Comparison of ENCODE assay signal across 8 cellular contexts in genomic region chr14:76920572-76921175, GRCh38.
A peak's percentile ranks its signal among the peaks of the same experiment; 100 is the strongest.
DNase-seq lines count a peak whose midpoint lies in the region; ATAC-seq and TF ChIP-seq lines count a peak whose summit lies in the region.

No MANE protein-coding gene starts in this region.

- H3K27ac Mint-ChIP-seq in CD8-positive, alpha-beta memory T cell, result peak overlapping the region in 3 of 8 donors; percentile 11 to 52 (median 43)

- H2AFZ ChIP-seq in osteoblast (ENCODE audit: low read length), result peak overlapping the region; percentile 82

- no peak overlapping the region for H3K4me3 Mint-ChIP-seq in CD8-positive, alpha-beta memory T cell

- no peaks in the 10 kb centered on the region for H3K9me3 Mint-ChIP-seq in CD8-positive, alpha-beta memory T cell

- peaks cover 20 to 41% (median 37%) of the 10 kb centered on the region in 3 donors for H3K4me1 Mint-ChIP-seq in CD8-positive, alpha-beta memory T cell

- H3K36me3 ChIP-seq in breast epithelium (no peaks in the 10 kb centered on the region), osteoblast (ENCODE audit: insufficient read depth, low read length) (no peaks in the 10 kb centered on the region)
- no peaks in the 10 kb centered on the region for H3K36me3 ChIP-seq in CD8-positive, alpha-beta memory T cell (ENCODE audit: insufficient read depth, low read length)

- POLR2A ChIA-PET in CD8-positive, alpha-beta memory T cell (lab: Charles Lee), result interaction anchor here (0.8 kb wide), 1 partner anchor 41 kb away, joined by 3 read pairs; no protein-coding TSS in a partner anchor

- H3K9me3 ChIP-seq in breast epithelium, result no peaks in the 10 kb centered on the region
- H3K9me3 ChIP-seq in osteoblast (ENCODE audit: low read depth, low read length), result no peaks in the 10 kb centered on the region
- no peaks in the 10 kb centered on the region for H3K9me3 ChIP-seq in CD8-positive, alpha-beta memory T cell (ENCODE audit: low read length)

- no peak overlapping the region for H3K4me3 ChIP-seq in breast epithelium
- H3K4me3 ChIP-seq in osteoblast (ENCODE audit: insufficient read depth, low read length), result peak overlapping the region; percentile 41
- H3K4me3 ChIP-seq in CD8-positive, alpha-beta memory T cell (ENCODE audit: low read length), result no peak overlapping the region

- no peaks in the 10 kb centered on the region for H3K27me3 ChIP-seq in breast epithelium
- H3K27me3 ChIP-seq in osteoblast (ENCODE audit: insufficient read depth, low read length), result no peaks in the 10 kb centered on the region
- no peaks in the 10 kb centered on the region for H3K27me3 ChIP-seq in CD8-positive, alpha-beta memory T cell (ENCODE audit: insufficient read depth, low read length, poor library complexity, severe bottlenecking)

- intact Hi-C loops in breast epithelium (cut with DNase I; ENCODE audit: low total_unique reads), result no loop called here

- H3K27ac ChIP-seq in breast epithelium (peak overlapping the region; percentile 87 to 88), osteoblast (ENCODE audit: low read depth, low read length) (peak overlapping the region; percentile 98)
- H3K27ac ChIP-seq in CD8-positive, alpha-beta memory T cell (ENCODE audit: low read depth, low read length), result no peak overlapping the region

- no peaks in the 10 kb centered on the region for H4K20me1 ChIP-seq in osteoblast (ENCODE audit: insufficient read depth, low read length)

- no peak for TF ChIP-seq POLR2A in breast epithelium (IDR thresholded peaks at IDR 0.05)

- CTCF ChIA-PET in CD8-positive, alpha-beta memory T cell (lab: Charles Lee), result interaction anchor here (1.1 to 14.0 kb wide), 4 partner anchors 41 to 132 kb away, joined by 3 to 136 read pairs (median 6); no protein-coding TSS in a partner anchor

- no peak for TF ChIP-seq CTCF in breast epithelium (IDR thresholded peaks at IDR 0.05)
- no peak for TF ChIP-seq CTCF in osteoblast (IDR thresholded peaks at IDR 0.05; ENCODE audit: extremely low read depth, low read depth, low read length)
- TF ChIP-seq CTCF in omental fat pad (IDR thresholded peaks at IDR 0.05), result no peak

- no peaks in the 10 kb centered on the region for H3K79me2 ChIP-seq in osteoblast (ENCODE audit: insufficient read depth, low read length)

- no peak for ATAC-seq in omental fat pad (ENCODE audit: low FRiP score)

- H3K36me3 Mint-ChIP-seq in CD8-positive, alpha-beta memory T cell, result no peaks in the 10 kb centered on the region

- DNase-seq in DMS 273 treated with DMSO at 0.1 percent for 48 hours (lab: John Stamatoyannopoulos, UW) (peak; percentile 96), NCI-H2081 (lab: John Stamatoyannopoulos, UW) (peak; percentile 68 to 84), breast epithelium (ENCODE audit: low spot score in 2 of 2) (no peak), osteoblast (ENCODE audit: insufficient read length, low spot score, missing footprints) (peak; percentile 78), kidney tubule cell (ENCODE audit: low spot score) (no peak), omental fat pad (ENCODE audit: low spot score) (no peak)
- DNase-seq in CD8-positive, alpha-beta memory T cell, result no peak
- no peak for DNase-seq in NK-92 treated with Interleukin-12 subunit alpha and Interleukin-12 subunit beta, amount 100 ng/mL, for 24 hours (lab: John Stamatoyannopoulos, UW)

- peak overlapping the region; percentile 58 for H3K4me2 ChIP-seq in osteoblast (ENCODE audit: insufficient read depth, low read length)

- no peaks in the 10 kb centered on the region for H3K27me3 Mint-ChIP-seq in CD8-positive, alpha-beta memory T cell

- peaks cover 24 to 34% of the 10 kb centered on the region in 2 donors for H3K4me1 ChIP-seq in breast epithelium
- peaks cover 36% of the 10 kb centered on the region for H3K4me1 ChIP-seq in osteoblast (ENCODE audit: insufficient read depth, low read length)
- H3K4me1 ChIP-seq in CD8-positive, alpha-beta memory T cell (ENCODE audit: insufficient read depth, low read length), result peaks cover 17% of the 10 kb centered on the region

Comparison
In these comparisons a context has a peak if more than half of its experiments do, and no peak if none do; other contexts are left out.
1. DNase-seq: peak in DMS 273 treated with DMSO at 0.1 percent for 48 hours (single experiment), NCI-H2081 (2 of 2) and osteoblast (single experiment); none in breast epithelium (0 of 2), CD8-positive, alpha-beta memory T cell (0 of 5), kidney tubule cell (single experiment), omental fat pad (single experiment) and NK-92 treated with Interleukin-12 subunit alpha and Interleukin-12 subunit beta, amount 100 ng/mL, for 24 hours (single experiment).